ENCODE assay signal across 10 cellular contexts in genomic region chr21:17270234-17270633, GRCh38.
A peak's percentile ranks its signal among the peaks of the same experiment; 100 is the strongest.
DNase-seq lines count a peak whose midpoint lies in the region; ATAC-seq, FAIRE-seq and TF ChIP-seq lines count a peak whose summit lies in the region.
"Had no signal": no experiment of that assay in that cellular context is flagged by ENCODE, and none has a peak within 500 bp of the region (broad histone marks: within the 10 kb centered on the region; RNA-seq: fewer than 3 reads in every experiment).

No MANE protein-coding gene starts in this region.

- H3K4ac ChIP-seq in H1 (replicated peaks; ENCODE audit: insufficient read length, low read depth, low read length) = no peak overlapping the region

- peaks cover 6 to 10% of the 10 kb centered on the region in 2 experiments; a peak in 3 of 4 replicates for H3K9me3 ChIP-seq in H1 (ENCODE audit: insufficient read depth in 2 of 2, low read depth in 1 of 2, low read length in 1 of 2)
- H3K9me3 ChIP-seq: BLaER1 treated with 17β-estradiol and CSF1 and Interleukin-3, amounts not matched to agents 10 nM and 100 nM had no signal

- H3K9ac ChIP-seq in H1 (replicated peaks in 1 of 4; ENCODE audit: extremely low read depth in 1 of 4, low read depth in 3 of 4, low read length in 3 of 4) = no peak overlapping the region
- H3K9ac ChIP-seq: BLaER1 treated with 17β-estradiol and CSF1 and Interleukin-3, amounts not matched to agents 10 nM and 100 nM; parathyroid adenoma had no signal

- H2AFZ ChIP-seq in H1 (ENCODE audit: low read length) = no peak overlapping the region
- H2AFZ ChIP-seq: parathyroid adenoma had no signal

- no peak overlapping the region for H4K91ac ChIP-seq in H1 (replicated peaks; ENCODE audit: insufficient read length, low read length)

- ATAC-seq in HG03139 (IDR thresholded peaks at IDR 0.05; ENCODE audit: unreplicated experiment) (no peak), HG02870 (IDR thresholded peaks at IDR 0.05; ENCODE audit: unreplicated experiment) (no peak), GM21619 (IDR thresholded peaks at IDR 0.05; ENCODE audit: unreplicated experiment) (no peak)

- 79% methylated on average over 1 of the region's 1 CpG; no CpG with 5 or more reads in 1 of the 2 experiments for WGBS in H1 (ENCODE audit: extremely low coverage in 1 of 2, insufficient coverage in 1 of 2, insufficient read length in 1 of 2, insufficient replicate concordance in 2 of 2, low coverage in 1 of 2, low lambda C conversion rate in 2 of 2, missing lambda C conversion rate in 1 of 2), 2 experiments

- no peak overlapping the region for H4K5ac ChIP-seq in H1 (ENCODE audit: insufficient read length, low read depth, low read length)

- H4K20me1 ChIP-seq in H1 (replicated peaks in 1 of 2; ENCODE audit: control insufficient read depth in 1 of 2, insufficient read depth in 2 of 2, low read length in 2 of 2) = no peaks in the 10 kb centered on the region
- H4K20me1 ChIP-seq: BLaER1 treated with 17β-estradiol and CSF1 and Interleukin-3, amounts not matched to agents 10 nM and 100 nM had no signal

- H3K4me3 Mint-ChIP-seq in mesothelial cell of epicardium = no peak overlapping the region

- POLR2A ChIA-PET in H1 (lab: Charles Lee; ENCODE audit: partially characterized antibody) = no interaction called here

- H3K4me2 ChIP-seq in H1 (ENCODE audit: insufficient read depth in 1 of 2, low read depth in 2 of 2, low read length in 2 of 2) = no peak overlapping the region
- H3K4me2 ChIP-seq: BLaER1 treated with 17β-estradiol and CSF1 and Interleukin-3, amounts not matched to agents 10 nM and 100 nM had no signal

- H2BK5ac ChIP-seq in H1 (ENCODE audit: low read depth, low read length) = no peak overlapping the region

- FAIRE-seq in H1 (lab: Jason Lieb, UNC) = no peak

- H2AK5ac ChIP-seq in H1 (ENCODE audit: low read depth, low read length) = no peak overlapping the region

- no peak overlapping the region for H4K8ac ChIP-seq in H1 (ENCODE audit: extremely low read depth, insufficient read depth, low read length)

- H3K23me2 ChIP-seq in H1 (ENCODE audit: low read depth, low read length) = no peaks in the 10 kb centered on the region

- H2BK120ac ChIP-seq in H1 (replicated peaks; ENCODE audit: low read depth, low read length) = no peak overlapping the region

- TF ChIP-seq EP300 in H1 (IDR thresholded peaks at IDR 0.05; ENCODE audit: borderline replicate concordance in 1 of 2, low read depth in 2 of 2, low read length in 2 of 2) = no peak

- no peaks in the 10 kb centered on the region for H3K4me1 ChIP-seq in H1 (replicated peaks in 1 of 4; ENCODE audit: control insufficient read depth in 3 of 4, insufficient read depth in 4 of 4, low read length in 3 of 4)
- H3K4me1 ChIP-seq: BLaER1 treated with 17β-estradiol and CSF1 and Interleukin-3, amounts not matched to agents 10 nM and 100 nM; parathyroid adenoma had no signal

- H3K9me3 Mint-ChIP-seq in mesothelial cell of epicardium = peaks cover 22% of the 10 kb centered on the region

- peak in 1 of 3 experiments; percentile 23; a peak in 2 of 4 replicates for TF ChIP-seq CTCF in H1 (IDR thresholded peaks at IDR 0.05; ENCODE audit: control extremely low read depth in 1 of 3, insufficient read depth in 1 of 3, low read depth in 1 of 3, low read length in 3 of 3)
- TF ChIP-seq CTCF in mesothelial cell of epicardium (IDR thresholded peaks at IDR 0.05; ENCODE audit: unreplicated experiment) = peak; percentile 73

- H2BK15ac ChIP-seq in H1 (ENCODE audit: low read length) = no peak overlapping the region

- no peak overlapping the region for H3K14ac ChIP-seq in H1 (ENCODE audit: insufficient read length)

- no peaks in the 10 kb centered on the region for H3K79me2 ChIP-seq in H1 (ENCODE audit: control insufficient read depth in 1 of 2, insufficient read depth in 2 of 2, low read length in 2 of 2)
- H3K79me2 ChIP-seq: parathyroid adenoma had no signal

- no peak overlapping the region for H3K56ac ChIP-seq in H1 (replicated peaks; ENCODE audit: insufficient read length, low read depth, low read length)

- CTCF ChIA-PET in H1 (lab: Charles Lee; ENCODE audit: partially characterized antibody) = interaction anchor here (0.7 kb wide), 1 partner anchor 477 kb away, joined by 3 read pairs; no protein-coding TSS in a partner anchor

- TF ChIP-seq POLR2A in H1 (IDR thresholded peaks at IDR 0.05; ENCODE audit: control extremely low read depth in 1 of 2, low read depth in 2 of 2, low read length in 2 of 2) = no peak

- H3K4me3 ChIP-seq in H1 (ENCODE audit: extremely low read depth in 1 of 4, insufficient read depth in 2 of 4, low read depth in 3 of 4, low read length in 4 of 4) = no peak overlapping the region
- H3K4me3 ChIP-seq: BLaER1 treated with 17β-estradiol and CSF1 and Interleukin-3, amounts not matched to agents 10 nM and 100 nM had no signal

- H2BK20ac ChIP-seq in H1 (ENCODE audit: low read length) = no peak overlapping the region

- H3K36me3 Mint-ChIP-seq in mesothelial cell of epicardium = no peaks in the 10 kb centered on the region

- H3K79me1 ChIP-seq in H1 (ENCODE audit: low read depth, low read length) = no peaks in the 10 kb centered on the region

- no peak overlapping the region for H3K23ac ChIP-seq in H1 (ENCODE audit: insufficient read length)

- no peaks in the 10 kb centered on the region; a peak in 1 of 8 replicates for H3K36me3 ChIP-seq in H1 (ENCODE audit: control insufficient read depth in 2 of 4, insufficient read depth in 4 of 4, low read length in 3 of 4)
- H3K36me3 ChIP-seq: BLaER1 treated with 17β-estradiol and CSF1 and Interleukin-3, amounts not matched to agents 10 nM and 100 nM had no signal

- peaks cover 13% of the 10 kb centered on the region for H3K4me1 Mint-ChIP-seq in mesothelial cell of epicardium

- TF ChIP-seq RAD21 in H1 (IDR thresholded peaks at IDR 0.05 in 1 of 2, conservative IDR thresholded peaks at IDR 0.05 in 1 of 2; ENCODE audit: low read depth in 2 of 2, low read length in 2 of 2) = peak; percentile 56 to 60

- DNase-seq in NCI-H510A treated with DMSO at 0.1 percent for 48 hours (lab: John Stamatoyannopoulos, UW) (peak; percentile 7), NCI-H510A (lab: John Stamatoyannopoulos, UW) (no peak), NCI-H82 (lab: John Stamatoyannopoulos, UW) (peak; percentile 64), H1 (ENCODE audit: low read depth in 1 of 2, low spot score in 2 of 2) (no peak), mesothelial cell of epicardium (ENCODE audit: low spot score in 2 of 2, unreplicated experiment in 2 of 2) (no peak)

- H3K27me3 Mint-ChIP-seq in mesothelial cell of epicardium (ENCODE audit: low read depth) = no peaks in the 10 kb centered on the region

- H3K27ac Mint-ChIP-seq in mesothelial cell of epicardium = peak overlapping the region; percentile 28

- no peak overlapping the region for H3K27ac ChIP-seq in H1 (ENCODE audit: low read depth, low read length)
- H3K27ac ChIP-seq: BLaER1 treated with 17β-estradiol and CSF1 and Interleukin-3, amounts not matched to agents 10 nM and 100 nM; parathyroid adenoma had no signal

- H3K18ac ChIP-seq in H1 (ENCODE audit: extremely low read depth, low read length) = no peak overlapping the region

- H2BK12ac ChIP-seq in H1 (ENCODE audit: low read depth, low read length) = no peak overlapping the region

- no peaks in the 10 kb centered on the region for H3K27me3 ChIP-seq in H1 (replicated peaks in 1 of 4; ENCODE audit: control insufficient read depth in 3 of 4, extremely low read depth in 1 of 4, insufficient read depth in 3 of 4, low read length in 3 of 4)
- H3K27me3 ChIP-seq: BLaER1 treated with 17β-estradiol and CSF1 and Interleukin-3, amounts not matched to agents 10 nM and 100 nM had no signal

TF ChIP-seq in H1, 55 proteins besides CTCF, POLR2A, EP300 and RAD21:
- TF ChIP-seq TCF12 (IDR thresholded peaks at IDR 0.05; ENCODE audit: low read depth, low read length) (no peak), PHF8 (conservative IDR thresholded peaks at IDR 0.05; ENCODE audit: low read depth, low read length) (no peak), ZNF274 (IDR thresholded peaks at IDR 0.05; ENCODE audit: borderline replicate concordance, extremely low read depth, low read length) (no peak), NRF1 (IDR thresholded peaks at IDR 0.05; ENCODE audit: low read depth, low read length) (no peak), KDM5A (IDR thresholded peaks at IDR 0.05; ENCODE audit: low read length) (no peak), BRCA1 (IDR thresholded peaks at IDR 0.05; ENCODE audit: low read depth, low read length) (no peak), TAF1 (IDR thresholded peaks at IDR 0.05; ENCODE audit: low read depth, low read length) (no peak), MAX (IDR thresholded peaks at IDR 0.05) (no peak), SAP30 (IDR thresholded peaks at IDR 0.05; ENCODE audit: insufficient read depth, insufficient replicate concordance, low read length) (no peak), SP1 (IDR thresholded peaks at IDR 0.05; ENCODE audit: low read depth, low read length) (no peak), ASH2L (IDR thresholded peaks at IDR 0.05; ENCODE audit: low read length) (no peak)
- TF ChIP-seq, protein P1, sequence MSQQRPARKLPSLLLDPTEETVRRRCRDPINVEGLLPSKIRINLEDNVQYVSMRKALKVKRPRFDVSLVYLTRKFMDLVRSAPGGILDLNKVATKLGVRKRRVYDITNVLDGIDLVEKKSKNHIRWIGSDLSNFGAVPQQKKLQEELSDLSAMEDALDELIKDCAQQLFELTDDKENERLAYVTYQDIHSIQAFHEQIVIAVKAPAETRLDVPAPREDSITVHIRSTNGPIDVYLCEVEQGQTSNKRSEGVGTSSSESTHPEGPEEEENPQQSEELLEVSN (IDR thresholded peaks at IDR 0.05) = no peak

Comparison
In these comparisons a context has a peak if more than half of its experiments do, and no peak if none do; other contexts are left out.
1. DNase-seq: peak in NCI-H510A treated with DMSO at 0.1 percent for 48 hours (single experiment) and NCI-H82 (single experiment); none in NCI-H510A (single experiment), H1 (0 of 2) and mesothelial cell of epicardium (0 of 2).